In genomic region chr2:12334289-12335003, GRCh38 we compare ENCODE assay signal across 24 cellular contexts.
DNase-seq lines count a peak whose midpoint lies in the region.
"Had no signal": no experiment of that assay in that cellular context is flagged by ENCODE, and none has a peak within 500 bp of the region (broad histone marks: within the 10 kb centered on the region; RNA-seq: fewer than 3 reads in every experiment).

No MANE protein-coding gene starts in this region.

- no peak overlapping the region for H4K5ac ChIP-seq in mesendoderm (ENCODE audit: low read length)

- H3K27me3 ChIP-seq in mesendoderm (ENCODE audit: insufficient read depth, low read length, poor library complexity), result no peaks in the 10 kb centered on the region
- H3K27me3 ChIP-seq: MG63 had no signal

- H3K56ac ChIP-seq in mesendoderm (ENCODE audit: low read length), result no peak overlapping the region

- H3K36me3 Mint-ChIP-seq in immature natural killer cell, result peaks cover 0 to 7% (median 0%) of the 10 kb centered on the region in 3 donors
- no peaks in the 10 kb centered on the region for H3K36me3 Mint-ChIP-seq in activated CD4-positive, alpha-beta T cell treated with anti-CD3 and anti-CD28 coated beads, Interleukin-2, amount 10 ng/mL, durations not matched to agents 7 days and 5 days (ENCODE audit: low read depth)

- H2AK5ac ChIP-seq in mesendoderm (ENCODE audit: low read length), result no peak overlapping the region

- no peaks in the 10 kb centered on the region for H3K4me1 Mint-ChIP-seq in immature natural killer cell
- H3K4me1 Mint-ChIP-seq in activated CD4-positive, alpha-beta T cell treated with anti-CD3 and anti-CD28 coated beads, Interleukin-2, amount 10 ng/mL, durations not matched to agents 7 days and 5 days, result peaks cover 8% of the 10 kb centered on the region
- H3K4me1 Mint-ChIP-seq: activated CD4-positive, alpha-beta memory T cell treated with anti-CD3 and anti-CD28 coated beads, Interleukin-2, amount 10 ng/mL, durations not matched to agents 7 days and 5 days; central memory CD8-positive, alpha-beta T cell had no signal

- no peaks in the 10 kb centered on the region for H3K79me2 ChIP-seq in mesendoderm (ENCODE audit: control insufficient read depth, insufficient read depth, low read length)

- no peak overlapping the region for H2BK120ac ChIP-seq in mesendoderm (ENCODE audit: low read depth, low read length)

- H3K18ac ChIP-seq in mesendoderm (ENCODE audit: low read length), result no peak overlapping the region

- no peak overlapping the region for H3K27ac Mint-ChIP-seq in immature natural killer cell
- H3K27ac Mint-ChIP-seq in activated CD4-positive, alpha-beta T cell treated with anti-CD3 and anti-CD28 coated beads, Interleukin-2, amount 10 ng/mL, durations not matched to agents 7 days and 5 days, result no peak overlapping the region
- H3K27ac Mint-ChIP-seq: activated CD4-positive, alpha-beta memory T cell treated with anti-CD3 and anti-CD28 coated beads, Interleukin-2, amount 10 ng/mL, durations not matched to agents 7 days and 5 days; activated naive CD8-positive, alpha-beta T cell treated with anti-CD3 and anti-CD28 coated beads, Interleukin-2, amount 10 ng/mL, durations not matched to agents 7 days and 5 days; activated T-helper 17 cell treated with anti-CD3 and anti-CD28 coated beads, Interleukin-2, amount 50 U/mL, for 72 hours; T-helper 17 cell had no signal

- H3K36me3 ChIP-seq in mesendoderm (ENCODE audit: control insufficient read depth, insufficient read depth, low read length), result no peaks in the 10 kb centered on the region
- H3K36me3 ChIP-seq: HAP-1, MG63 had no signal

- DNase-seq in NCI-H345 (lab: John Stamatoyannopoulos, UW) (peak; percentile 10), NCI-H345 treated with DMSO at 0.1 percent for 48 hours (lab: John Stamatoyannopoulos, UW; ENCODE audit: unreplicated experiment) (no peak), amniotic epithelial cell (ENCODE audit: low read depth) (peak; percentile 65), mesendoderm (peak; percentile 68), superior temporal gyrus (ENCODE audit: extremely low spot score) (peak; percentile 31), immature natural killer cell (no peak), 8988T (no peak)
- no peak for DNase-seq in activated CD4-positive, alpha-beta T cell treated with anti-CD3 and anti-CD28 coated beads, Interleukin-2, amount 10 ng/mL, durations not matched to agents 7 days and 5 days
- DNase-seq: activated CD4-positive, alpha-beta memory T cell treated with anti-CD3 and anti-CD28 coated beads, Interleukin-2, amount 10 ng/mL, durations not matched to agents 7 days and 5 days; activated CD8-positive, alpha-beta memory T cell treated with anti-CD3 and anti-CD28 coated beads, Interleukin-2, amount 50 U/mL, for 48 hours; activated naive CD8-positive, alpha-beta T cell treated with anti-CD3 and anti-CD28 coated beads, Interleukin-2, amount 10 ng/mL, durations not matched to agents 7 days and 5 days; COR-L47; KBM-7; MG63; NCI-H2081; NCI-H446 treated with DMSO at 0.1 percent for 48 hours; SK-N-SH; stimulated activated naive CD4-positive, alpha-beta T cell treated with Interleukin-2 at 50 U/mL for 16 hours; T-helper 17 cell had no signal

- H3K4me3 Mint-ChIP-seq in immature natural killer cell, result no peak overlapping the region
- H3K4me3 Mint-ChIP-seq in activated CD4-positive, alpha-beta T cell treated with anti-CD3 and anti-CD28 coated beads, Interleukin-2, amount 10 ng/mL, durations not matched to agents 7 days and 5 days, result no peak overlapping the region
- H3K4me3 Mint-ChIP-seq: activated CD4-positive, alpha-beta memory T cell treated with anti-CD3 and anti-CD28 coated beads, Interleukin-2, amount 10 ng/mL, durations not matched to agents 7 days and 5 days; activated naive CD8-positive, alpha-beta T cell treated with anti-CD3 and anti-CD28 coated beads, Interleukin-2, amount 10 ng/mL, durations not matched to agents 7 days and 5 days; activated T-helper 17 cell treated with anti-CD3 and anti-CD28 coated beads, Interleukin-2, amount 50 U/mL, for 72 hours; central memory CD8-positive, alpha-beta T cell; T-helper 17 cell had no signal

- WGBS in mesendoderm (ENCODE audit: extremely low coverage, insufficient coverage, low lambda C conversion rate), result no CpG with 5 or more reads among the region's 12 CpGs

- POLR2A ChIA-PET in activated CD4-positive, alpha-beta T cell treated with anti-CD3 and anti-CD28 coated beads, Interleukin-2, amount 10 ng/mL, durations not matched to agents 7 days and 5 days (lab: Charles Lee), result no interaction called here

- H2BK5ac ChIP-seq in mesendoderm (ENCODE audit: low read length), result no peak overlapping the region

- peak overlapping the region; percentile 46 for H3K27ac ChIP-seq in mesendoderm (ENCODE audit: low read depth, low read length)
- H3K27ac ChIP-seq: RWPE1 had no signal

- H2BK15ac ChIP-seq in mesendoderm (replicated peaks; ENCODE audit: low read depth), result no peak overlapping the region

- H3K9me3 Mint-ChIP-seq in immature natural killer cell, result peaks cover 0 to 4% (median 0%) of the 10 kb centered on the region in 6 donors
- peaks cover 11% of the 10 kb centered on the region for H3K9me3 Mint-ChIP-seq in activated CD4-positive, alpha-beta T cell treated with anti-CD3 and anti-CD28 coated beads, Interleukin-2, amount 10 ng/mL, durations not matched to agents 7 days and 5 days

- no peaks in the 10 kb centered on the region for H3K79me1 ChIP-seq in mesendoderm (ENCODE audit: low read length)

- H3K4me3 ChIP-seq in mesendoderm (ENCODE audit: low read length), result no peak overlapping the region
- H3K4me3 ChIP-seq: HAP-1, lung, MG63 had no signal

- peaks cover 2% of the 10 kb centered on the region for H3K4me1 ChIP-seq in mesendoderm (ENCODE audit: control insufficient read depth, low read depth, low read length)
- H3K4me1 ChIP-seq: HAP-1 had no signal

- H3K4me2 ChIP-seq in mesendoderm (ENCODE audit: low read length), result no peak overlapping the region
- H3K4me2 ChIP-seq: SK-N-SH had no signal

- H3K23ac ChIP-seq in mesendoderm (ENCODE audit: low read length), result no peak overlapping the region

- CTCF ChIA-PET in activated CD4-positive, alpha-beta T cell treated with anti-CD3 and anti-CD28 coated beads, Interleukin-2, amount 10 ng/mL, durations not matched to agents 7 days and 5 days (lab: Charles Lee), result interaction anchor here (1.0 kb wide), 1 partner anchor 25 kb away, joined by 3 read pairs; no protein-coding TSS in a partner anchor

- H3K9ac ChIP-seq in mesendoderm (ENCODE audit: low read length), result no peak overlapping the region
- H3K9ac ChIP-seq: SK-N-SH had no signal

- H3K27me3 Mint-ChIP-seq in immature natural killer cell (ENCODE audit: low read depth in 3 of 3), result peaks cover 0 to 5% (median 0%) of the 10 kb centered on the region in 3 donors
- H3K27me3 Mint-ChIP-seq in activated CD4-positive, alpha-beta T cell treated with anti-CD3 and anti-CD28 coated beads, Interleukin-2, amount 10 ng/mL, durations not matched to agents 7 days and 5 days, result peaks cover 14% of the 10 kb centered on the region
- H3K27me3 Mint-ChIP-seq: activated T-helper 17 cell treated with anti-CD3 and anti-CD28 coated beads, Interleukin-2, amount 50 U/mL, for 72 hours; central memory CD8-positive, alpha-beta T cell; T-helper 17 cell had no signal

- no peak overlapping the region for H3K4ac ChIP-seq in mesendoderm (ENCODE audit: low read depth, low read length)

- H4K8ac ChIP-seq in mesendoderm (ENCODE audit: low read depth, low read length), result no peak overlapping the region

Comparison
In these comparisons a context has a peak if more than half of its experiments do, and no peak if none do; other contexts are left out.
1. DNase-seq: peak in NCI-H345 (single experiment), amniotic epithelial cell (single experiment), mesendoderm (single experiment) and superior temporal gyrus (single experiment); none in NCI-H345 treated with DMSO at 0.1 percent for 48 hours (single experiment), immature natural killer cell (0 of 3), 8988T (single experiment) and activated CD4-positive, alpha-beta T cell treated with anti-CD3 and anti-CD28 coated beads, Interleukin-2, amount 10 ng/mL, durations not matched to agents 7 days and 5 days (single experiment).